11 cellular contexts compared by ENCODE assay signal in the genomic region with DNA sequence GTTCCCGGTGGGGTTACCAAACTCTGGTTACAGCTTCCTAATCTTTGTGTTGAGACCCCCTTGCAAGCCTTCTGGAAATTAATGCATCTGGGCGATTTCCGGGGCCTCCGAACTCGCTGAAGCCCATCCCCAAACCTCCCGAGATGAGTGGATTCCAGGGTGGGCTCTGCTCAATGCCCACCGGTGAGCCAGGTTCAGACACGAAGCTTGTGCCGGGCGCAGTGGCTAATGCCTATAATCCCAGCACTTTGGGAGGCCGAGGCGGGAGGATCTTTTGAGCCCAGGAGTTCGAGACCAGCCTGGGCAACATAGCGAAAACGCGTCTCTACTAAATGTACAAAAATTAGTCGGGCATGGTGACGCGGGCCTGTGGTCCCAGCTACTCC. TPM values are rescaled to one million over a fixed set of nuclear protein-coding genes. Genes with fewer than 3 reads are reported as not detected.
DNase-seq lines count a peak whose midpoint lies in the region; ATAC-seq, FAIRE-seq and TF ChIP-seq lines count a peak whose summit lies in the region.
"Had no signal": no experiment of that assay in that cellular context is flagged by ENCODE, and none has a peak within 500 bp of the region (broad histone marks: within the 10 kb centered on the region; RNA-seq: fewer than 3 reads in every experiment).

No MANE protein-coding gene starts in this region.

- no peak for ATAC-seq in activated CD8-positive, alpha-beta T cell treated with anti-CD3 and anti-CD28 coated beads, Interleukin-2, amount 10 ng/mL, durations not matched to agents 7 days and 5 days
- ATAC-seq in right cardiac atrium (no peak), HG03108 (IDR thresholded peaks at IDR 0.05; ENCODE audit: unreplicated experiment) (no peak), HG02610 (IDR thresholded peaks at IDR 0.05; ENCODE audit: unreplicated experiment) (no peak), HG02973 (IDR thresholded peaks at IDR 0.05; ENCODE audit: unreplicated experiment) (no peak), GM18861 (IDR thresholded peaks at IDR 0.05; ENCODE audit: unreplicated experiment) (no peak)
- ATAC-seq: SK-N-SH treated with all-trans-retinoic acid at 6 μM for 48 hours had no signal

- H3K4me1 Mint-ChIP-seq in activated CD8-positive, alpha-beta T cell treated with anti-CD3 and anti-CD28 coated beads, Interleukin-2, amount 10 ng/mL, durations not matched to agents 7 days and 5 days (ENCODE audit: low read depth): peaks cover 21% of the 10 kb centered on the region

- H3K4me1 ChIP-seq in right cardiac atrium (ENCODE audit: control insufficient read depth, insufficient read depth, low read length) (no peaks in the 10 kb centered on the region), skeletal muscle satellite cell (ENCODE audit: control insufficient read depth, insufficient read depth, low read length) (peaks cover 28% of the 10 kb centered on the region)

- H3K9ac ChIP-seq in skeletal muscle satellite cell (ENCODE audit: low read depth, low read length): peak overlapping the region; percentile 53

- no peak for TF ChIP-seq POLR2A in GM12891 (IDR thresholded peaks at IDR 0.05; ENCODE audit: low read depth, low read length)

- H3K36me3 ChIP-seq in skeletal muscle satellite cell (ENCODE audit: insufficient read depth, low read length): no peaks in the 10 kb centered on the region

- peak overlapping the region; percentile 77 for H3K4me2 ChIP-seq in skeletal muscle satellite cell (ENCODE audit: low read length)

- POLR2A ChIA-PET in activated CD8-positive, alpha-beta T cell treated with anti-CD3 and anti-CD28 coated beads, Interleukin-2, amount 10 ng/mL, durations not matched to agents 7 days and 5 days (lab: Charles Lee): interaction anchor here (1.1 to 2.1 kb wide), 6 partner anchors 8 to 65 kb away, joined by 3 to 9 read pairs (median 5); no protein-coding TSS in a partner anchor

- peak overlapping the region; percentile 58 for H3K4me3 ChIP-seq in right cardiac atrium (ENCODE audit: low read length)
- peak overlapping the region; percentile 64 for H3K4me3 ChIP-seq in skeletal muscle satellite cell (ENCODE audit: low read length)

- H3K4me3 Mint-ChIP-seq in activated CD8-positive, alpha-beta T cell treated with anti-CD3 and anti-CD28 coated beads, Interleukin-2, amount 10 ng/mL, durations not matched to agents 7 days and 5 days: peak overlapping the region; percentile 70

- H3K27me3 Mint-ChIP-seq in activated CD8-positive, alpha-beta T cell treated with anti-CD3 and anti-CD28 coated beads, Interleukin-2, amount 10 ng/mL, durations not matched to agents 7 days and 5 days (ENCODE audit: low read depth): no peaks in the 10 kb centered on the region

- FAIRE-seq in GM12891 (lab: Jason Lieb, UNC): peak; percentile 13
- FAIRE-seq: HTR-8/SVneo had no signal

- CTCF ChIA-PET in activated CD8-positive, alpha-beta T cell treated with anti-CD3 and anti-CD28 coated beads, Interleukin-2, amount 10 ng/mL, durations not matched to agents 7 days and 5 days (lab: Charles Lee): interaction anchor here (1.1 to 2.2 kb wide), 4 partner anchors 21 to 64 kb away, joined by 3 to 10 read pairs (median 4); a partner anchor contains a TSS

- H3K9me3 ChIP-seq in right cardiac atrium (ENCODE audit: control insufficient read depth, low read length) (no peaks in the 10 kb centered on the region), skeletal muscle satellite cell (replicated peaks; ENCODE audit: low read length) (no peaks in the 10 kb centered on the region)

- no peak overlapping the region for H3K27ac ChIP-seq in right cardiac atrium (ENCODE audit: low read length)

- peaks cover 24% of the 10 kb centered on the region for H3K36me3 Mint-ChIP-seq in activated CD8-positive, alpha-beta T cell treated with anti-CD3 and anti-CD28 coated beads, Interleukin-2, amount 10 ng/mL, durations not matched to agents 7 days and 5 days (ENCODE audit: low read depth)

- DNase-seq in GM12891 (ENCODE audit: insufficient read length, low spot score) (no peak), right cardiac atrium (peak in 2 of 3 donors; percentile 44 to 46)
- no peak for DNase-seq in activated CD8-positive, alpha-beta T cell treated with anti-CD3 and anti-CD28 coated beads, Interleukin-2, amount 10 ng/mL, durations not matched to agents 7 days and 5 days

- no peaks in the 10 kb centered on the region for H3K27me3 ChIP-seq in right cardiac atrium (ENCODE audit: control insufficient read depth, insufficient read depth)
- no peaks in the 10 kb centered on the region for H3K27me3 ChIP-seq in skeletal muscle satellite cell (ENCODE audit: control insufficient read depth, insufficient read depth, low read length)

- peak overlapping the region; percentile 82 for H3K27ac Mint-ChIP-seq in activated CD8-positive, alpha-beta T cell treated with anti-CD3 and anti-CD28 coated beads, Interleukin-2, amount 10 ng/mL, durations not matched to agents 7 days and 5 days

- no peaks in the 10 kb centered on the region for H3K9me3 Mint-ChIP-seq in activated CD8-positive, alpha-beta T cell treated with anti-CD3 and anti-CD28 coated beads, Interleukin-2, amount 10 ng/mL, durations not matched to agents 7 days and 5 days (ENCODE audit: insufficient read depth)

- intact Hi-C loops in right cardiac atrium (cut with DNase I): loop anchor here in 1 of 4 donors (10.0 kb wide), 1 partner anchor 63 kb away; no protein-coding TSS in a partner anchor

- WGBS in right cardiac atrium: 80% methylated on average over 19 of the region's 19 CpGs

TF ChIP-seq in GM12891, 5 proteins besides CTCF, POLR2A, EP300 and RAD21:
- no peak for TF ChIP-seq SPI1 (IDR thresholded peaks at IDR 0.05; ENCODE audit: low read depth, low read length)
- no peak for TF ChIP-seq POLR2AphosphoS5 (IDR thresholded peaks at IDR 0.05; ENCODE audit: low read depth, low read length)
- TF ChIP-seq POU2F2 (IDR thresholded peaks at IDR 0.05; ENCODE audit: low read depth, low read length): no peak
- no peak for TF ChIP-seq PAX5 (IDR thresholded peaks at IDR 0.05; ENCODE audit: insufficient read depth, low read length, severe bottlenecking)
- no peak for TF ChIP-seq TAF1 (IDR thresholded peaks at IDR 0.05; ENCODE audit: low read depth, low read length)

RNA-seq across cellular contexts. Expression of a gene that starts 0.4 kb away (rescaled TPM):
- polyA plus RNA-seq in GM12891 (2012; ENCODE audit: low read depth, missing spikeins): 3.8 TPM
- 10 to 100 TPM; 13.3 to 13.9 TPM for total RNA-seq in activated CD8-positive, alpha-beta T cell treated with anti-CD3 and anti-CD28 coated beads, Interleukin-2, amount 10 ng/mL, durations not matched to agents 7 days and 5 days
- total RNA-seq in right cardiac atrium: 1 to 10 TPM in 2 of 4 donors, under 1 TPM in 2; 0.97 to 1.7 (median 1.1) TPM
- 0.34 TPM for polyA plus RNA-seq in right cardiac atrium
- total RNA-seq in skeletal muscle satellite cell (2012; rRNA removed): 2.2 and 2.5 TPM in 2 replicates

RNA-seq across cellular contexts. Expression of a gene that starts 45.9 kb away (rescaled TPM):
- polyA plus RNA-seq in GM12891 (2012; ENCODE audit: low read depth, missing spikeins): not detected
- not detected for total RNA-seq in activated CD8-positive, alpha-beta T cell treated with anti-CD3 and anti-CD28 coated beads, Interleukin-2, amount 10 ng/mL, durations not matched to agents 7 days and 5 days
- total RNA-seq in right cardiac atrium: not detected
- not detected for polyA plus RNA-seq in right cardiac atrium
- not detected in 2 replicates for total RNA-seq in skeletal muscle satellite cell (2012; rRNA removed)
- total RNA-seq: dermis microvascular lymphatic vessel endothelial cell had no signal

Comparison
In these comparisons a context has a peak if more than half of its experiments do, and no peak if none do; other contexts are left out.
1. DNase-seq: peak in right cardiac atrium (2 of 3); none in GM12891 (single experiment) and activated CD8-positive, alpha-beta T cell treated with anti-CD3 and anti-CD28 coated beads, Interleukin-2, amount 10 ng/mL, durations not matched to agents 7 days and 5 days (single experiment).
2. RNA of a gene that starts 0.4 kb away (total RNA-seq): 13.3 to 13.9 TPM in activated CD8-positive, alpha-beta T cell treated with anti-CD3 and anti-CD28 coated beads, Interleukin-2, amount 10 ng/mL, durations not matched to agents 7 days and 5 days; 0.97 to 1.7 TPM in right cardiac atrium; every median in the first group is over 4 times any median in the second.